10 cellular contexts compared by ENCODE assay signal in genomic region chr14:54223978-54224377, GRCh38.
"Had no signal": no experiment of that assay in that cellular context is flagged by ENCODE, and none has a peak within 500 bp of the region (broad histone marks: within the 10 kb centered on the region; RNA-seq: fewer than 3 reads in every experiment).

No MANE protein-coding gene starts in this region.

- H3K4me3 Mint-ChIP-seq: GM23338, H9, HFFc6 had no signal

- H2AFZ ChIP-seq: GM23338 had no signal

- FAIRE-seq: H1, H54, K562 had no signal

- H3K27ac ChIP-seq: HL-60 had no signal

- H3K9me3 Mint-ChIP-seq: GM23338, H9, HFFc6 had no signal

- DNase-seq: H9, HFFc6, IMR-90, KG1 had no signal

- H3K4me2 ChIP-seq: GM23338 had no signal

- H3K27ac Mint-ChIP-seq: GM23338, H9, HFFc6 had no signal

- H3K4me3 ChIP-seq: GM23338, K562 had no signal

- ATAC-seq: GM23338, HCT116, K562 had no signal
